Comparison of ENCODE assay signal across 10 cellular contexts in genomic region chr10:132449051-132449825, GRCh38. TPM values are rescaled to one million over a fixed set of nuclear protein-coding genes. Genes with fewer than 3 reads are reported as not detected.
A peak's percentile ranks its signal among the peaks of the same experiment; 100 is the strongest.
DNase-seq lines count a peak whose midpoint lies in the region; ATAC-seq and TF ChIP-seq lines count a peak whose summit lies in the region.
"Had no signal": no experiment of that assay in that cellular context is flagged by ENCODE, and none has a peak within 500 bp of the region (broad histone marks: within the 10 kb centered on the region; RNA-seq: fewer than 3 reads in every experiment).

No MANE protein-coding gene starts in this region.

- in situ Hi-C loops in G401 (cut with HindIII; ENCODE audit: low sequenced_read_pairs) (no loop called here), gastrocnemius medialis (cut with MboI; ENCODE audit: low sequenced_read_pairs in 4 of 4) (no loop called here)

- H3K4me3 ChIP-seq in gastrocnemius medialis = no peak overlapping the region

- no peak for TF ChIP-seq POLR2A in gastrocnemius medialis (IDR thresholded peaks at IDR 0.05)

- intact Hi-C loops in gastrocnemius medialis (cut with DNase I; ENCODE audit: low total_unique reads) (loop anchor here (1.0 kb wide), 1 partner anchor 53 kb away; no protein-coding TSS in a partner anchor), posterior vena cava (cut with DNase I) (loop anchor here in 1 of 2 donors (5.0 kb wide), 1 partner anchor 47 kb away; no protein-coding TSS in a partner anchor)

- peak; percentile 34 to 38 for ATAC-seq in gastrocnemius medialis
- ATAC-seq: activated naive CD8-positive, alpha-beta T cell treated with anti-CD3 and anti-CD28 coated beads, Interleukin-2, amount 50 U/mL, for 24 hours had no signal

- H3K9me3 ChIP-seq in gastrocnemius medialis = no peaks in the 10 kb centered on the region

- peaks cover 8 to 21% of the 10 kb centered on the region in 2 donors for H3K4me1 ChIP-seq in gastrocnemius medialis

- TF ChIP-seq CTCF in gastrocnemius medialis (IDR thresholded peaks at IDR 0.05 in 4 of 5, conservative IDR thresholded peaks at IDR 0.05 in 1 of 5) = no peak

- no peaks in the 10 kb centered on the region for H3K36me3 ChIP-seq in gastrocnemius medialis

- no peaks in the 10 kb centered on the region for H3K27me3 ChIP-seq in gastrocnemius medialis

- peak; percentile 24 for DNase-seq in G401 (ENCODE audit: low spot score)
- peak; percentile 54 for DNase-seq in NAMALWA (ENCODE audit: low spot score)
- DNase-seq in epithelial cell of prostate (ENCODE audit: low read depth, low spot score) = no peak
- peak; percentile 59 to 85 for DNase-seq in gastrocnemius medialis
- DNase-seq in UCSD-AML1 (lab: John Stamatoyannopoulos, UW; ENCODE audit: unreplicated experiment) = no peak
- no peak for DNase-seq in posterior vena cava (ENCODE audit: low spot score)
- no peak for DNase-seq in DMS79 treated with DMSO at 0.1 percent for 48 hours (lab: John Stamatoyannopoulos, UW)
- DNase-seq: IMR-90, nucleus accumbens had no signal

- H3K27ac ChIP-seq in epithelial cell of prostate (peak overlapping the region; percentile 26), gastrocnemius medialis (peak overlapping the region; percentile 52 to 83 (median 68))

RNA-seq across cellular contexts. Expression of gene PWWP2B, which starts 52.2 kb away (rescaled TPM):
- 24.5 and 27.6 TPM in 2 replicates for total RNA-seq in G401 (2014; rRNA removed; shearing (Covaris generic))
- total RNA-seq in gastrocnemius medialis = 10 to 100 TPM; 22.7 to 30.9 (median 24.4) TPM
- total RNA-seq in posterior vena cava = 10 to 100 TPM; 10.4 to 16.1 TPM

Comparison
In these comparisons a context has a peak if more than half of its experiments do, and no peak if none do; other contexts are left out.
1. DNase-seq: peak in G401 (single experiment), NAMALWA (single experiment) and gastrocnemius medialis (2 of 2); none in epithelial cell of prostate (single experiment), UCSD-AML1 (single experiment), posterior vena cava (single experiment) and DMS79 treated with DMSO at 0.1 percent for 48 hours (single experiment).